16 cellular contexts compared by ENCODE assay signal in genomic region chr5:177605667-177606066, GRCh38. TPM values are rescaled to one million over a fixed set of nuclear protein-coding genes. Genes with fewer than 3 reads are reported as not detected.
A peak's percentile ranks its signal among the peaks of the same experiment; 100 is the strongest.
DNase-seq lines count a peak whose midpoint lies in the region; ATAC-seq and TF ChIP-seq lines count a peak whose summit lies in the region.
"Had no signal": no experiment of that assay in that cellular context is flagged by ENCODE, and none has a peak within 500 bp of the region (broad histone marks: within the 10 kb centered on the region; RNA-seq: fewer than 3 reads in every experiment).

No MANE protein-coding gene starts in this region.

- peaks cover 62% of the 10 kb centered on the region for H3K36me3 Mint-ChIP-seq in activated T-cell treated with anti-CD3 and anti-CD28 coated beads, Interleukin-2, amount 50 U/mL, for 24 hours (ENCODE audit: low read depth)
- H3K36me3 Mint-ChIP-seq in activated T-cell treated with anti-CD3 and anti-CD28 coated beads, Interleukin-2, amount 50 U/mL, for 4 hours (ENCODE audit: insufficient read depth): peaks cover 4% of the 10 kb centered on the region
- peaks cover 4% of the 10 kb centered on the region for H3K36me3 Mint-ChIP-seq in IgD-negative memory B cell
- H3K36me3 Mint-ChIP-seq in stimulated activated effector memory CD8-positive, alpha-beta T cell treated with anti-CD3 and anti-CD28 coated beads, Interleukin-12 subunit alpha, Interleukin-12 subunit beta, amount 100 ng/mL, for 72 hours: peaks cover 33% of the 10 kb centered on the region

- no peak overlapping the region for H3K27ac ChIP-seq in esophagus muscularis mucosa (replicated peaks in 1 of 4)
- no peak overlapping the region for H3K27ac ChIP-seq in prostate gland
- H3K27ac ChIP-seq: HL-60 had no signal

- no peaks in the 10 kb centered on the region for H3K27me3 ChIP-seq in esophagus muscularis mucosa
- no peaks in the 10 kb centered on the region for H3K27me3 ChIP-seq in prostate gland (replicated peaks; ENCODE audit: insufficient read depth)

- H3K9me3 ChIP-seq in esophagus muscularis mucosa (no peaks in the 10 kb centered on the region), prostate gland (no peaks in the 10 kb centered on the region)

- no peak for TF ChIP-seq POLR2A in esophagus muscularis mucosa (IDR thresholded peaks at IDR 0.05; ENCODE audit: low read depth)
- no peak for TF ChIP-seq POLR2A in prostate gland (IDR thresholded peaks at IDR 0.05)

- H3K4me3 ChIP-seq in esophagus muscularis mucosa: no peak overlapping the region
- H3K4me3 ChIP-seq in prostate gland: no peak overlapping the region

- DNase-seq in activated T-cell treated with anti-CD3 and anti-CD28 coated beads, Interleukin-2, amount 50 U/mL, for 24 hours: no peak
- no peak for DNase-seq in activated T-cell treated with anti-CD3 and anti-CD28 coated beads, Interleukin-2, amount 50 U/mL, for 4 hours
- DNase-seq in esophagus muscularis mucosa (ENCODE audit: extremely low spot score): peak; percentile 70
- no peak for DNase-seq in stimulated activated effector memory CD8-positive, alpha-beta T cell treated with anti-CD3 and anti-CD28 coated beads, Interleukin-12 subunit alpha, Interleukin-12 subunit beta, amount 100 ng/mL, for 72 hours (ENCODE audit: low spot score in 2 of 2)
- DNase-seq in cerebellum (ENCODE audit: low spot score): no peak
- no peak for DNase-seq in prostate gland (ENCODE audit: low spot score)
- DNase-seq: C1 segment of cervical spinal cord; DMS79 treated with DMSO at 0.1 percent for 48 hours; H9; NCI-H1930; NCI-H69; NK-92 treated with Interleukin-12 subunit alpha and Interleukin-12 subunit beta, amount 100 ng/mL, for 24 hours; OCI-M1 had no signal

- H3K4me1 Mint-ChIP-seq in activated T-cell treated with anti-CD3 and anti-CD28 coated beads, Interleukin-2, amount 50 U/mL, for 24 hours (ENCODE audit: low read depth): peaks cover 28% of the 10 kb centered on the region
- H3K4me1 Mint-ChIP-seq in activated T-cell treated with anti-CD3 and anti-CD28 coated beads, Interleukin-2, amount 50 U/mL, for 4 hours (ENCODE audit: low read depth): peaks cover 19% of the 10 kb centered on the region
- H3K4me1 Mint-ChIP-seq in IgD-negative memory B cell: peaks cover 17 to 21% (median 21%) of the 10 kb centered on the region in 3 donors
- H3K4me1 Mint-ChIP-seq in stimulated activated effector memory CD8-positive, alpha-beta T cell treated with anti-CD3 and anti-CD28 coated beads, Interleukin-12 subunit alpha, Interleukin-12 subunit beta, amount 100 ng/mL, for 72 hours: peaks cover 40% of the 10 kb centered on the region

- H3K9me3 Mint-ChIP-seq in activated T-cell treated with anti-CD3 and anti-CD28 coated beads, Interleukin-2, amount 50 U/mL, for 24 hours: no peaks in the 10 kb centered on the region
- no peaks in the 10 kb centered on the region for H3K9me3 Mint-ChIP-seq in activated T-cell treated with anti-CD3 and anti-CD28 coated beads, Interleukin-2, amount 50 U/mL, for 4 hours
- no peaks in the 10 kb centered on the region for H3K9me3 Mint-ChIP-seq in IgD-negative memory B cell
- no peaks in the 10 kb centered on the region for H3K9me3 Mint-ChIP-seq in stimulated activated effector memory CD8-positive, alpha-beta T cell treated with anti-CD3 and anti-CD28 coated beads, Interleukin-12 subunit alpha, Interleukin-12 subunit beta, amount 100 ng/mL, for 72 hours
- H3K9me3 Mint-ChIP-seq: H9 had no signal

- H3K4me1 ChIP-seq in esophagus muscularis mucosa: peaks cover 11 to 33% (median 25%) of the 10 kb centered on the region in 4 donors
- H3K4me1 ChIP-seq in prostate gland (replicated peaks): peaks cover 2% of the 10 kb centered on the region

- WGBS in esophagus muscularis mucosa: 82% methylated on average over 6 of the region's 6 CpGs
- 92% methylated on average over 6 of the region's 6 CpGs for WGBS in prostate gland

- TF ChIP-seq EP300 in esophagus muscularis mucosa (IDR thresholded peaks at IDR 0.05): no peak

- peaks cover 0 to 34% (median 18%) of the 10 kb centered on the region in 4 donors for H3K36me3 ChIP-seq in esophagus muscularis mucosa
- no peaks in the 10 kb centered on the region for H3K36me3 ChIP-seq in prostate gland

- peak overlapping the region; percentile 9 for H3K27ac Mint-ChIP-seq in activated T-cell treated with anti-CD3 and anti-CD28 coated beads, Interleukin-2, amount 50 U/mL, for 24 hours
- H3K27ac Mint-ChIP-seq in IgD-negative memory B cell: peak overlapping the region; percentile 27 to 88 (median 87)
- peak overlapping the region; percentile 78 for H3K27ac Mint-ChIP-seq in stimulated activated effector memory CD8-positive, alpha-beta T cell treated with anti-CD3 and anti-CD28 coated beads, Interleukin-12 subunit alpha, Interleukin-12 subunit beta, amount 100 ng/mL, for 72 hours
- H3K27ac Mint-ChIP-seq: H9 had no signal

- ATAC-seq in activated T-cell treated with anti-CD3 and anti-CD28 coated beads, Interleukin-2, amount 50 U/mL, for 4 hours: no peak
- no peak for ATAC-seq in stimulated activated effector memory CD8-positive, alpha-beta T cell treated with anti-CD3 and anti-CD28 coated beads, Interleukin-12 subunit alpha, Interleukin-12 subunit beta, amount 100 ng/mL, for 72 hours
- ATAC-seq in HG02571 (IDR thresholded peaks at IDR 0.05; ENCODE audit: unreplicated experiment): no peak

- intact Hi-C loops in esophagus muscularis mucosa (cut with DNase I): loop anchor here (10.0 kb wide), 1 partner anchor 549 kb away; the partner anchor contains the start of gene NHP2
- intact Hi-C loops in prostate gland (cut with DNase I): loop anchor here (10.0 kb wide), 2 partner anchors 459 to 549 kb away; partner anchors contain the start of gene NHP2

- no peak overlapping the region for H3K4me3 Mint-ChIP-seq in activated T-cell treated with anti-CD3 and anti-CD28 coated beads, Interleukin-2, amount 50 U/mL, for 24 hours
- no peak overlapping the region for H3K4me3 Mint-ChIP-seq in activated T-cell treated with anti-CD3 and anti-CD28 coated beads, Interleukin-2, amount 50 U/mL, for 4 hours
- H3K4me3 Mint-ChIP-seq in IgD-negative memory B cell: no peak overlapping the region
- H3K4me3 Mint-ChIP-seq in stimulated activated effector memory CD8-positive, alpha-beta T cell treated with anti-CD3 and anti-CD28 coated beads, Interleukin-12 subunit alpha, Interleukin-12 subunit beta, amount 100 ng/mL, for 72 hours: no peak overlapping the region

- no peaks in the 10 kb centered on the region for H3K27me3 Mint-ChIP-seq in activated T-cell treated with anti-CD3 and anti-CD28 coated beads, Interleukin-2, amount 50 U/mL, for 24 hours
- no peaks in the 10 kb centered on the region for H3K27me3 Mint-ChIP-seq in activated T-cell treated with anti-CD3 and anti-CD28 coated beads, Interleukin-2, amount 50 U/mL, for 4 hours (ENCODE audit: low read depth)
- no peaks in the 10 kb centered on the region for H3K27me3 Mint-ChIP-seq in IgD-negative memory B cell

- TF ChIP-seq CTCF in esophagus muscularis mucosa (IDR thresholded peaks at IDR 0.05) (no peak), prostate gland (IDR thresholded peaks at IDR 0.05) (no peak)

RNA-seq across cellular contexts. Expression of gene B4GALT7, which starts 5.7 kb away (rescaled TPM):
- 10 to 100 TPM; 35.5 to 40.5 (median 37.0) TPM for total RNA-seq in activated T-cell treated with anti-CD3 and anti-CD28 coated beads, Interleukin-2, amount 50 U/mL, for 4 hours
- 26.4 TPM for polyA plus RNA-seq in IgD-negative memory B cell
- total RNA-seq in esophagus muscularis mucosa: 10 to 100 TPM; 14.3 to 17.9 (median 16.9) TPM
- total RNA-seq in cerebellum: 16.2 TPM
- 10 to 100 TPM; 41.6 to 66.2 TPM for total RNA-seq in prostate gland

RNA-seq across cellular contexts. Expression of gene TMED9, which starts 13.7 kb away (rescaled TPM):
- total RNA-seq in activated T-cell treated with anti-CD3 and anti-CD28 coated beads, Interleukin-2, amount 50 U/mL, for 4 hours: 100 to 1,000 TPM; 178 to 208 (median 199) TPM
- polyA plus RNA-seq in IgD-negative memory B cell: 96.6 TPM
- total RNA-seq in esophagus muscularis mucosa (10 to 100 TPM; 47.3 to 75.7 (median 62.3) TPM), cerebellum (20.1 TPM), prostate gland (100 to 1,000 TPM; 136 to 176 TPM)

RNA-seq across cellular contexts. Expression of gene FAM193B, which starts 51.3 kb away (rescaled TPM):
- total RNA-seq in activated T-cell treated with anti-CD3 and anti-CD28 coated beads, Interleukin-2, amount 50 U/mL, for 4 hours: 10 to 100 TPM; 54.7 to 63.7 (median 62.1) TPM
- 4.5 TPM for polyA plus RNA-seq in IgD-negative memory B cell
- total RNA-seq in esophagus muscularis mucosa: 10 to 100 TPM; 24.4 to 65.6 (median 50.7) TPM
- total RNA-seq in cerebellum: 35.9 TPM
- total RNA-seq in prostate gland: 100 to 1,000 TPM in 1 of 2 donors, 10 to 100 TPM in 1; 59.6 to 112 TPM

Comparison
In these comparisons a context has a peak if more than half of its experiments do, and no peak if none do; other contexts are left out.
1. H3K27ac Mint-ChIP-seq: peak in every context shown above with its lines; median percentile 87 in IgD-negative memory B cell; 78 in stimulated activated effector memory CD8-positive, alpha-beta T cell treated with anti-CD3 and anti-CD28 coated beads, Interleukin-12 subunit alpha, Interleukin-12 subunit beta, amount 100 ng/mL, for 72 hours; 9 in activated T-cell treated with anti-CD3 and anti-CD28 coated beads, Interleukin-2, amount 50 U/mL, for 24 hours.